11 cellular contexts compared by ENCODE assay signal in the genomic region with DNA sequence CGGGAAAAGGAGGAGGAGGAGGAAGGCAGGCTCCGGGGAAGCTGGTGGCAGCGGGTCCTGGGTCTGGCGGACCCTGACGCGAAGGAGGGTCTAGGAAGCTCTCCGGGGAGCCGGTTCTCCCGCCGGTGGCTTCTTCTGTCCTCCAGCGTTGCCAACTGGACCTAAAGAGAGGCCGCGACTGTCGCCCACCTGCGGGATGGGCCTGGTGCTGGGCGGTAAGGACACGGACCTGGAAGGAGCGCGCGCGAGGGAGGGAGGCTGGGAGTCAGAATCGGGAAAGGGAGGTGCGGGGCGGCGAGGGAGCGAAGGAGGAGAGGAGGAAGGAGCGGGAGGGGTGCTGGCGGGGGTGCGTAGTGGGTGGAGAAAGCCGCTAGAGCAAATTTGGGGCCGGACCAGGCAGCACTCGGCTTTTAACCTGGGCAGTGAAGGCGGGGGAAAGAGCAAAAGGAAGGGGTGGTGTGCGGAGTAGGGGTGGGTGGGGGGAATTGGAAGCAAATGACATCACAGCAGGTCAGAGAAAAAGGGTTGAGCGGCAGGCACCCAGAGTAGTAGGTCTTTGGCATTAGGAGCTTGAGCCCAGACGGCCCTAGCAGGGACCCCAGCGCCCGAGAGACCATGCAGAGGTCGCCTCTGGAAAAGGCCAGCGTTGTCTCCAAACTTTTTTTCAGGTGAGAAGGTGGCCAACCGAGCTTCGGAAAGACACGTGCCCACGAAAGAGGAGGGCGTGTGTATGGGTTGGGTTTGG. TPM values are rescaled to one million over a fixed set of nuclear protein-coding genes. Genes with fewer than 3 reads are reported as not detected.
DNase-seq lines count a peak whose midpoint lies in the region; ATAC-seq, FAIRE-seq and TF ChIP-seq lines count a peak whose summit lies in the region.
"Had no signal": no experiment of that assay in that cellular context is flagged by ENCODE, and none has a peak within 500 bp of the region (broad histone marks: within the 10 kb centered on the region; RNA-seq: fewer than 3 reads in every experiment).

Gene CFTR (plus strand): TSS at position 546 of the 745 bp plus-strand sequence. CDS start 70 bp downstream, at position 616.

- peak; percentile 70 for DNase-seq in WTC11 (ENCODE audit: low spot score)
- no peak for DNase-seq in foreskin keratinocyte
- peak; percentile 78 to 80 for DNase-seq in upper lobe of left lung
- DNase-seq in activated CD4-positive, alpha-beta T cell treated with anti-CD3 and anti-CD28 coated beads, Interleukin-2, amount 50 U/mL, for 1 hour: no peak
- DNase-seq in RCC 7860 (ENCODE audit: low spot score): no peak
- no peak for DNase-seq in stimulated activated CD4-positive, alpha-beta T cell treated with anti-CD3 and anti-CD28 coated beads, Interleukin-4, amount 100 ng/mL, for 24 hours
- DNase-seq: NCI-H510A; stimulated activated naive CD4-positive, alpha-beta T cell treated with Interleukin-2 at 50 U/mL for 16 hours had no signal

- H3K27me3 Mint-ChIP-seq in WTC11 (ENCODE audit: low read depth): peaks cover 42% of the 10 kb centered on the region

- TF ChIP-seq POLR2A in upper lobe of left lung (IDR thresholded peaks at IDR 0.05): peak in 1 of 4 donors; percentile 67

- H3K4me3 Mint-ChIP-seq in WTC11: peak within 1 kb of the TSS; percentile 81

- TF ChIP-seq CTCF in WTC11 (IDR thresholded peaks at IDR 0.05): no peak
- no peak for TF ChIP-seq CTCF in foreskin keratinocyte (conservative IDR thresholded peaks at IDR 0.05)
- TF ChIP-seq CTCF in upper lobe of left lung (IDR thresholded peaks at IDR 0.05): no peak

- peak within 1 kb of the TSS; percentile 80 to 91 for H3K9ac ChIP-seq in mucosa of rectum (ENCODE audit: low read depth in 1 of 2, low read length in 2 of 2)

- no peak within 1 kb of the TSS for H3K27ac Mint-ChIP-seq in WTC11

- CTCF ChIA-PET in WTC11 (lab: Charles Lee): interaction anchor here (1.1 to 1.2 kb wide), 2 partner anchors 21 to 78 kb away, joined by 3 read pairs; no protein-coding TSS in a partner anchor

- no peaks in the 10 kb centered on the region for H3K4me1 ChIP-seq in foreskin keratinocyte
- H3K4me1 ChIP-seq in mucosa of rectum (ENCODE audit: control insufficient read depth in 2 of 2, insufficient read depth in 2 of 2, low read length in 2 of 2): peaks cover 0 to 7% of the 10 kb centered on the region in 2 donors
- peaks cover 0 to 7% (median 2%) of the 10 kb centered on the region in 4 donors for H3K4me1 ChIP-seq in upper lobe of left lung

- no peak for TF ChIP-seq EP300 in upper lobe of left lung (IDR thresholded peaks at IDR 0.05)

- no peaks in the 10 kb centered on the region for H3K36me3 ChIP-seq in mucosa of rectum (ENCODE audit: control insufficient read depth in 2 of 2, insufficient read depth in 2 of 2, low read length in 2 of 2)
- no peaks in the 10 kb centered on the region for H3K36me3 ChIP-seq in upper lobe of left lung
- H3K36me3 ChIP-seq: neutrophil had no signal

- no peak for FAIRE-seq in RCC 7860 (lab: Jason Lieb, UNC)

- POLR2A ChIA-PET in WTC11 (lab: Charles Lee): no interaction called here

- peaks cover 13% of the 10 kb centered on the region for H3K4me1 Mint-ChIP-seq in WTC11

- H3K36me3 Mint-ChIP-seq in WTC11: no peaks in the 10 kb centered on the region

- ATAC-seq in WTC11 (peak; percentile 82), foreskin keratinocyte (peak; percentile 56), upper lobe of left lung (ENCODE audit: low FRiP score in 2 of 2) (peak; percentile 74 to 90)
- ATAC-seq: HCT116 had no signal

- H3K27ac ChIP-seq in foreskin keratinocyte (no peak within 1 kb of the TSS), mucosa of rectum (ENCODE audit: low read depth in 2 of 2, low read length in 2 of 2) (peak within 1 kb of the TSS; percentile 82), upper lobe of left lung (peak within 1 kb of the TSS; percentile 13 to 84 (median 59))
- H3K27ac ChIP-seq: neutrophil had no signal

- H3K9me3 ChIP-seq in mucosa of rectum (ENCODE audit: control insufficient read depth in 2 of 2, low read length in 2 of 2) (no peaks in the 10 kb centered on the region), upper lobe of left lung (no peaks in the 10 kb centered on the region)
- H3K9me3 ChIP-seq: neutrophil had no signal

- WGBS in upper lobe of left lung, 2 donors: 2 to 3% methylated on average over 43 to 45 of the region's 45 CpGs

- no peaks in the 10 kb centered on the region for H3K9me3 Mint-ChIP-seq in WTC11

- H3K27me3 ChIP-seq in foreskin keratinocyte: peaks cover 79% of the 10 kb centered on the region
- H3K27me3 ChIP-seq in mucosa of rectum (ENCODE audit: control insufficient read depth in 2 of 2, insufficient read depth in 2 of 2, low read length in 2 of 2): peaks cover 0 to 4% of the 10 kb centered on the region in 2 donors
- no peaks in the 10 kb centered on the region for H3K27me3 ChIP-seq in upper lobe of left lung

- peak within 1 kb of the TSS; percentile 79 to 81 for H3K4me3 ChIP-seq in mucosa of rectum (ENCODE audit: low read length in 2 of 2)
- peak within 1 kb of the TSS in 3 of 4 donors; percentile 40 to 57 (median 50) for H3K4me3 ChIP-seq in upper lobe of left lung

TF ChIP-seq in WTC11, 78 proteins besides CTCF, POLR2A, EP300 and RAD21:
- TF ChIP-seq NR3C1 (CRISPR knock-in tag; conservative IDR thresholded peaks at IDR 0.05; ENCODE audit: low read depth): no peak
- TF ChIP-seq CREB1 (CRISPR knock-in tag; IDR thresholded peaks at IDR 0.05): 0 out of 2 replicates have a peak, but pooled peaks have one; percentile 10

RNA-seq across cellular contexts. Expression of gene CFTR, which starts in this region (rescaled TPM):
- total RNA-seq in WTC11 (2021) (0.72 to 1.4 TPM (median 0.89 TPM) in 3 replicates), foreskin keratinocyte (not detected in 2 replicates), upper lobe of left lung (10 to 100 TPM in 5 of 6 donors, 1 to 10 TPM in 1; 4.2 to 36.7 (median 24.8) TPM)
- polyA plus RNA-seq in foreskin keratinocyte: not detected in 2 replicates

Comparison
In these comparisons a context has a peak if more than half of its experiments do, and no peak if none do; other contexts are left out.
1. Peak in ATAC-seq in foreskin keratinocyte; RNA of the gene not detected or under 1 TPM.
2. DNase-seq: peak in WTC11 (single experiment) and upper lobe of left lung (2 of 2); none in foreskin keratinocyte (0 of 2), activated CD4-positive, alpha-beta T cell treated with anti-CD3 and anti-CD28 coated beads, Interleukin-2, amount 50 U/mL, for 1 hour (single experiment), RCC 7860 (single experiment) and stimulated activated CD4-positive, alpha-beta T cell treated with anti-CD3 and anti-CD28 coated beads, Interleukin-4, amount 100 ng/mL, for 24 hours (single experiment).
3. Peak in every context shown above with its lines, with median percentiles within 50 percentile points of each other: ATAC-seq.